Comparison of ENCODE assay signal across 7 cellular contexts in the genomic region with DNA sequence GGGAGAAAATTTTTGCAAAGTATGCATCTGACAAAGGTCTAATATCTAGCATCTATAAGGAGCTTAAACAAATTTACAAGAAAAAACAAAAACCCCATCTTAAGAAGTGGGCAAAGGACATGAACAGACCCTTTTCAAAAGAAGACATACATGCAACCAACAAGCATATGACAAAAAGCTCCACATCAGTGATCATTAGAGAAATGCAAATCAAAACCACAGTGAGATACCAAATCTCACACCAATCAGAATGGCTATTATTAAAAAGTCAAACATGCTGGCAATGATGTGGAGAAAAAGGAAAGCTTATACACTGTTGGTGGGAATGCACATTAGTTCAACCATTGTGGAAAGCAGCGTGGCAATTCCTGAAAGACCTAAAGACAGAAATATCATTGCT.
DNase-seq lines count a peak whose midpoint lies in the region; ATAC-seq, FAIRE-seq and TF ChIP-seq lines count a peak whose summit lies in the region.
"Not testable (repeated sequence)": the region's sequence is repeated elsewhere in the genome, so short reads cannot be mapped to it uniquely, and the experiment has no call there.

No MANE protein-coding gene starts in this region.

- H3K36me3 Mint-ChIP-seq in activated B cell treated with CpG ODN at 0.5 μM for 24 hours (ENCODE audit: low read depth), result not testable (repeated sequence)
- peaks cover 1 to 28% of the 10 kb centered on the region in 2 donors for H3K36me3 Mint-ChIP-seq in stimulated activated naive B cell treated with anti-CD40 and anti-IgM and Interleukin-4, amounts not matched to agents 10 μg/mL and 1 μg/mL and 100 μg/mL, for 72 hours

- DNase-seq in GM19239 (ENCODE audit: insufficient read length, low spot score); activated B cell treated with CpG ODN at 0.5 μM for 24 hours; stimulated activated naive B cell treated with anti-CD40 and anti-IgM and Interleukin-4, amounts not matched to agents 10 μg/mL and 1 μg/mL and 100 μg/mL, for 72 hours: not testable (repeated sequence)
- DNase-seq in NAMALWA (ENCODE audit: low spot score), result peak; percentile 28

- ATAC-seq in GM18502 (IDR thresholded peaks at IDR 0.05; ENCODE audit: poor library complexity, unreplicated experiment), result peak; percentile 26
- not testable (repeated sequence) for ATAC-seq in activated B cell treated with CpG ODN at 0.5 μM for 24 hours (ENCODE audit: low read depth); stimulated activated naive B cell treated with anti-CD40 and anti-IgM and Interleukin-4, amounts not matched to agents 10 μg/mL and 1 μg/mL and 100 μg/mL, for 72 hours (replicated peaks)

- H3K27ac Mint-ChIP-seq in activated B cell treated with CpG ODN at 0.5 μM for 24 hours, result not testable (repeated sequence)
- peak overlapping the region; percentile 20 for H3K27ac Mint-ChIP-seq in stimulated activated naive B cell treated with anti-CD40 and anti-IgM and Interleukin-4, amounts not matched to agents 10 μg/mL and 1 μg/mL and 100 μg/mL, for 72 hours

- CTCF ChIA-PET in activated B cell treated with CpG ODN at 0.5 μM for 24 hours (lab: Charles Lee), result not testable (repeated sequence)

- not testable (repeated sequence) for H4K20me1 ChIP-seq in BLaER1; KMS-11 (ENCODE audit: insufficient read depth)

- not testable (repeated sequence) for H3K27ac ChIP-seq in BLaER1
- H3K27ac ChIP-seq in KMS-11, result peak overlapping the region; percentile 75

- peak; percentile 66 for FAIRE-seq in GM19239 (lab: Jason Lieb, UNC)

- not testable (repeated sequence) for TF ChIP-seq CTCF in KMS-11 (conservative IDR thresholded peaks at IDR 0.05; ENCODE audit: low read depth, low read length); activated B cell treated with CpG ODN at 0.5 μM for 24 hours (IDR thresholded peaks at IDR 0.05)

- H2AFZ ChIP-seq in KMS-11 (ENCODE audit: low read depth), result peak overlapping the region; percentile 70

- H3K4me3 ChIP-seq in BLaER1, result not testable (repeated sequence)
- H3K4me3 ChIP-seq in KMS-11 (IDR thresholded peaks at IDR 0.05; ENCODE audit: insufficient read depth, low read depth, low read length), result peak overlapping the region; percentile 16

- H3K9me3 ChIP-seq in BLaER1, result not testable (repeated sequence)

- peaks cover 41% of the 10 kb centered on the region for H3K4me1 Mint-ChIP-seq in activated B cell treated with CpG ODN at 0.5 μM for 24 hours
- H3K4me1 Mint-ChIP-seq in stimulated activated naive B cell treated with anti-CD40 and anti-IgM and Interleukin-4, amounts not matched to agents 10 μg/mL and 1 μg/mL and 100 μg/mL, for 72 hours, result peaks cover 35 to 42% of the 10 kb centered on the region in 2 donors

- H3K9me3 Mint-ChIP-seq in activated B cell treated with CpG ODN at 0.5 μM for 24 hours, result not testable (repeated sequence)
- H3K9me3 Mint-ChIP-seq in stimulated activated naive B cell treated with anti-CD40 and anti-IgM and Interleukin-4, amounts not matched to agents 10 μg/mL and 1 μg/mL and 100 μg/mL, for 72 hours, result peaks cover 9 to 14% of the 10 kb centered on the region in 2 donors

- H3K4me1 ChIP-seq in BLaER1 (peaks cover 28% of the 10 kb centered on the region), KMS-11 (ENCODE audit: low read depth, poor library complexity, severe bottlenecking) (peaks cover 86% of the 10 kb centered on the region)

- POLR2A ChIA-PET in activated B cell treated with CpG ODN at 0.5 μM for 24 hours (lab: Charles Lee), result not testable (repeated sequence)

- not testable (repeated sequence) for H3K9ac ChIP-seq in BLaER1
- H3K9ac ChIP-seq in KMS-11, result peak overlapping the region; percentile 10; the same call in 1 of the 2 replicates

- H3K4me3 Mint-ChIP-seq in activated B cell treated with CpG ODN at 0.5 μM for 24 hours, result peak overlapping the region; percentile 17
- H3K4me3 Mint-ChIP-seq in stimulated activated naive B cell treated with anti-CD40 and anti-IgM and Interleukin-4, amounts not matched to agents 10 μg/mL and 1 μg/mL and 100 μg/mL, for 72 hours, result not testable (repeated sequence)

- not testable (repeated sequence) for H3K36me3 ChIP-seq in BLaER1; KMS-11 (ENCODE audit: insufficient read depth)

- peak overlapping the region; percentile 74; the same call in 1 of the 2 replicates for H3K4me2 ChIP-seq in BLaER1
- peak overlapping the region; percentile 81 for H3K4me2 ChIP-seq in KMS-11

- not testable (repeated sequence) for H3K27me3 ChIP-seq in BLaER1; KMS-11 (ENCODE audit: insufficient read depth, low read depth)

- H3K27me3 Mint-ChIP-seq in activated B cell treated with CpG ODN at 0.5 μM for 24 hours; stimulated activated naive B cell treated with anti-CD40 and anti-IgM and Interleukin-4, amounts not matched to agents 10 μg/mL and 1 μg/mL and 100 μg/mL, for 72 hours: not testable (repeated sequence)

- intact Hi-C loops in activated B cell treated with CpG ODN at 0.5 μM for 24 hours (cut with micrococcal nuclease), result not testable (repeated sequence)

- H3K79me2 ChIP-seq in KMS-11 (ENCODE audit: insufficient read depth, low read depth), result not testable (repeated sequence)
